18 cellular contexts compared by ENCODE assay signal in the genomic region with DNA sequence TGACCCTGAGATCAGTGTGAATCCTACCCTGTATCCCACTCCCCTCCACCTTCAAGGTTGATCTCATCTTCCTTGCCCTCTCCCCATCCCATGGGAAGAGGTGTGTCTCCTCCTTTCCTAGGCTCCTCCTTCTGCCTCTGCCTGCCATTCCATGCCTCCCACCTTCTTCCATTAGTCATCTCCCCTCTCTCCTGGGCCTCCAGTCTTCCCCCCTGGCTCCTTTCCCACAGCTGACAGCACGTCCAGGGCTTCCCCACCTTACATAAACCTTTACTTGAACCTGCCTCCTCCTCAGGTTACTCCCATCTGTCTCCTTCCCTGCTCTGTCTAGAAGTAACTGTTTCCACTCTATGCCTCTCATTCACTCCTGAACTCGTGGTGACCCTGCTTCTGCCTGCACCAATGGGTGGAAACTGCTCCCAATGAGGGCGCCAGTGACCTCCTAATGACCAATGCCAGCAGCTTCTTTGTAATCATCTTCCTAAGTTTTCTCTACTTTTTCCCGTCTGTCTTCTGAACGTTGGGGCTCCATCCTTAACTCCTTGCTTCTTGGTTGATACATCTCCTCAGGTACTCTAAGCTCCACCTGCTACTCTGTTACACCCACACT.
DNase-seq lines count a peak whose midpoint lies in the region; ATAC-seq, FAIRE-seq and TF ChIP-seq lines count a peak whose summit lies in the region.
"Had no signal": no experiment of that assay in that cellular context is flagged by ENCODE, and none has a peak within 500 bp of the region (broad histone marks: within the 10 kb centered on the region; RNA-seq: fewer than 3 reads in every experiment).

No MANE protein-coding gene starts in this region.

- WGBS in H9 (ENCODE audit: extremely low coverage, insufficient read length, low lambda C conversion rate) = no CpG with 5 or more reads among the region's 5 CpGs

- no peaks in the 10 kb centered on the region for H3K9me3 Mint-ChIP-seq in H9
- no peaks in the 10 kb centered on the region for H3K9me3 Mint-ChIP-seq in activated CD4-positive, alpha-beta T cell treated with anti-CD3 and anti-CD28 coated beads for 36 hours (ENCODE audit: low read depth)
- H3K9me3 Mint-ChIP-seq: activated B cell treated with CpG ODN at 0.5 μM for 24 hours; activated naive CD4-positive, alpha-beta T cell treated with anti-CD3 and anti-CD28 coated beads, Interleukin-2, amount 10 ng/mL, durations not matched to agents 7 days and 5 days had no signal

- H3K27me3 Mint-ChIP-seq in H9 (ENCODE audit: low read depth) = peaks cover 2% of the 10 kb centered on the region; the same call in 1 of the 2 replicates
- peaks cover 17% of the 10 kb centered on the region for H3K27me3 Mint-ChIP-seq in activated CD4-positive, alpha-beta T cell treated with anti-CD3 and anti-CD28 coated beads for 36 hours

- no peak overlapping the region for H3K27ac Mint-ChIP-seq in H9
- H3K27ac Mint-ChIP-seq in activated CD4-positive, alpha-beta T cell treated with anti-CD3 and anti-CD28 coated beads for 36 hours = no peak overlapping the region
- H3K27ac Mint-ChIP-seq: activated B cell treated with CpG ODN at 0.5 μM for 24 hours; activated CD8-positive, alpha-beta memory T cell treated with anti-CD3 and anti-CD28 coated beads, Interleukin-2, amount 10 ng/mL, durations not matched to agents 7 days and 5 days; activated naive CD4-positive, alpha-beta T cell treated with anti-CD3 and anti-CD28 coated beads, Interleukin-2, amount 10 ng/mL, durations not matched to agents 7 days and 5 days; B cell had no signal

- TF ChIP-seq CTCF in H9 (conservative IDR thresholded peaks at IDR 0.05) (peak; percentile 48), fibroblast of lung (conservative IDR thresholded peaks at IDR 0.05 in 1 of 2, IDR thresholded peaks at IDR 0.05 in 1 of 2; ENCODE audit: low read depth in 1 of 2, low read length in 2 of 2) (no peak), omental fat pad (IDR thresholded peaks at IDR 0.05) (no peak)

- H3K23me2 ChIP-seq in H9 (ENCODE audit: insufficient read length, low read depth, low read length, poor library complexity, severe bottlenecking) = no peaks in the 10 kb centered on the region

- CTCF ChIA-PET in activated CD4-positive, alpha-beta T cell treated with anti-CD3 and anti-CD28 coated beads for 36 hours (lab: Charles Lee) = no interaction called here

- H3K23ac ChIP-seq in H9 (ENCODE audit: insufficient read length, low read depth, low read length) = no peak overlapping the region

- H2AFZ ChIP-seq in H9 (ENCODE audit: low read length) (no peak overlapping the region), fibroblast of lung (ENCODE audit: low read length) (no peak overlapping the region)

- H3K4me2 ChIP-seq in H9 (ENCODE audit: insufficient read depth, insufficient read length, low read length) = no peak overlapping the region
- H3K4me2 ChIP-seq in fibroblast of lung (ENCODE audit: extremely low read depth, insufficient read depth, low read length) = peak overlapping the region; percentile 69

- no peak overlapping the region for H4K91ac ChIP-seq in H9 (ENCODE audit: insufficient read length, low read depth, low read length)

- peaks cover 0 to 7% of the 10 kb centered on the region in 2 experiments; a peak in 3 of 4 replicates for H3K4me1 Mint-ChIP-seq in H9
- H3K4me1 Mint-ChIP-seq in activated CD4-positive, alpha-beta T cell treated with anti-CD3 and anti-CD28 coated beads for 36 hours = no peaks in the 10 kb centered on the region
- H3K4me1 Mint-ChIP-seq: activated B cell treated with CpG ODN at 0.5 μM for 24 hours; activated CD8-positive, alpha-beta memory T cell treated with anti-CD3 and anti-CD28 coated beads, Interleukin-2, amount 10 ng/mL, durations not matched to agents 7 days and 5 days; activated naive CD4-positive, alpha-beta T cell treated with anti-CD3 and anti-CD28 coated beads, Interleukin-2, amount 10 ng/mL, durations not matched to agents 7 days and 5 days; B cell had no signal

- H3K4me3 Mint-ChIP-seq in H9 = no peak overlapping the region
- no peak overlapping the region for H3K4me3 Mint-ChIP-seq in activated CD4-positive, alpha-beta T cell treated with anti-CD3 and anti-CD28 coated beads for 36 hours
- H3K4me3 Mint-ChIP-seq: activated B cell treated with CpG ODN at 0.5 μM for 24 hours; activated CD8-positive, alpha-beta memory T cell treated with anti-CD3 and anti-CD28 coated beads, Interleukin-2, amount 10 ng/mL, durations not matched to agents 7 days and 5 days; activated naive CD4-positive, alpha-beta T cell treated with anti-CD3 and anti-CD28 coated beads, Interleukin-2, amount 10 ng/mL, durations not matched to agents 7 days and 5 days; B cell had no signal

- H4K20me1 ChIP-seq in H9 (ENCODE audit: control insufficient read depth, insufficient read depth, insufficient read length) (no peaks in the 10 kb centered on the region), fibroblast of lung (ENCODE audit: control insufficient read depth, extremely low read depth, insufficient read depth, low read length) (no peaks in the 10 kb centered on the region)

- no peak overlapping the region for H4K5ac ChIP-seq in H9 (ENCODE audit: insufficient read length, low read depth, low read length)

- no peak overlapping the region for H3K14ac ChIP-seq in H9 (ENCODE audit: insufficient read depth, low read length)

- H3K4ac ChIP-seq in H9 (ENCODE audit: low read depth, low read length) = no peak overlapping the region

- no peak overlapping the region for H2BK12ac ChIP-seq in H9 (ENCODE audit: insufficient read length, low read depth, low read length)

- no peaks in the 10 kb centered on the region for H3K4me1 ChIP-seq in H9 (ENCODE audit: insufficient read depth, low read length)
- peaks cover 14% of the 10 kb centered on the region for H3K4me1 ChIP-seq in fibroblast of lung (ENCODE audit: control insufficient read depth, extremely low read depth, insufficient read depth, low read length)

- no peak overlapping the region for H3K18ac ChIP-seq in H9 (ENCODE audit: insufficient read length, low read depth, low read length)

- no peak overlapping the region for H2BK20ac ChIP-seq in H9 (ENCODE audit: low read depth, low read length, poor library complexity, severe bottlenecking)

- H3K27me3 ChIP-seq in H9 (ENCODE audit: insufficient read depth, low read length) (no peaks in the 10 kb centered on the region), fibroblast of lung (ENCODE audit: control insufficient read depth, insufficient read depth, low read length) (no peaks in the 10 kb centered on the region)

- no peak overlapping the region for H4K8ac ChIP-seq in H9 (replicated peaks; ENCODE audit: insufficient read length, low read depth, low read length)

- no peaks in the 10 kb centered on the region for H3K36me3 Mint-ChIP-seq in H9 (ENCODE audit: insufficient read depth in 1 of 3, low read depth in 3 of 3)
- no peaks in the 10 kb centered on the region for H3K36me3 Mint-ChIP-seq in activated CD4-positive, alpha-beta T cell treated with anti-CD3 and anti-CD28 coated beads for 36 hours (ENCODE audit: low read depth)
- H3K36me3 Mint-ChIP-seq: activated CD8-positive, alpha-beta memory T cell treated with anti-CD3 and anti-CD28 coated beads, Interleukin-2, amount 10 ng/mL, durations not matched to agents 7 days and 5 days; activated naive CD4-positive, alpha-beta T cell treated with anti-CD3 and anti-CD28 coated beads, Interleukin-2, amount 10 ng/mL, durations not matched to agents 7 days and 5 days had no signal

- intact Hi-C loops in activated CD4-positive, alpha-beta T cell treated with anti-CD3 and anti-CD28 coated beads for 36 hours (cut with DNase I, micrococcal nuclease) = no loop called here

- H3K9ac ChIP-seq in H9 (ENCODE audit: extremely low read depth, insufficient read length, low read length) = no peak overlapping the region
- no peak overlapping the region for H3K9ac ChIP-seq in fibroblast of lung (ENCODE audit: insufficient read depth, low read length)

- H3K9me3 ChIP-seq in H9 (ENCODE audit: control insufficient read depth, low read depth, low read length) = no peaks in the 10 kb centered on the region
- no peaks in the 10 kb centered on the region for H3K9me3 ChIP-seq in fibroblast of lung (ENCODE audit: control insufficient read depth, insufficient read depth, low read depth, low read length)

- H3K79me2 ChIP-seq in H9 (ENCODE audit: insufficient read depth, low read length) (no peaks in the 10 kb centered on the region), fibroblast of lung (ENCODE audit: control insufficient read depth, insufficient read depth, low read length) (no peaks in the 10 kb centered on the region)

- H2BK5ac ChIP-seq in H9 (ENCODE audit: insufficient read length, low read length) = no peak overlapping the region

- no peak overlapping the region for H2BK15ac ChIP-seq in H9 (ENCODE audit: low read depth, low read length)

- no peak overlapping the region for H3K4me3 ChIP-seq in fibroblast of lung (replicated peaks in 1 of 4; ENCODE audit: control extremely low read depth in 1 of 4, insufficient read depth in 1 of 4, low read depth in 3 of 4, low read length in 4 of 4)

- no peak overlapping the region for H3K27ac ChIP-seq in H9 (ENCODE audit: insufficient read length, low read depth, low read length)
- peak overlapping the region; percentile 66 for H3K27ac ChIP-seq in fibroblast of lung (ENCODE audit: insufficient read depth, low read length)

- POLR2A ChIA-PET in activated CD4-positive, alpha-beta T cell treated with anti-CD3 and anti-CD28 coated beads for 36 hours (lab: Charles Lee) = no interaction called here

- no peaks in the 10 kb centered on the region for H3K79me1 ChIP-seq in H9 (ENCODE audit: insufficient read depth, low read depth, low read length, poor library complexity, severe bottlenecking)

- no peaks in the 10 kb centered on the region for H3K36me3 ChIP-seq in fibroblast of lung (ENCODE audit: control insufficient read depth, insufficient read depth, low read length)

- DNase-seq in H9 (no peak), RCC 7860 (ENCODE audit: low spot score) (peak; percentile 6), fibroblast of lung (ENCODE audit: low read depth in 2 of 2) (peak in 1 of 2 donors; percentile 39), omental fat pad (ENCODE audit: low spot score) (no peak), hepatic stellate cell (ENCODE audit: low spot score) (no peak), NCI-H1694 treated with DMSO at 0.1 percent for 48 hours (lab: John Stamatoyannopoulos, UW) (no peak)
- DNase-seq in activated T-cell treated with anti-CD3 and anti-CD28 coated beads, Interleukin-2, amount 50 U/mL, for 48 hours = no peak
- DNase-seq in activated CD4-positive, alpha-beta T cell treated with anti-CD3 and anti-CD28 coated beads for 36 hours = no peak
- DNase-seq: activated B cell treated with CpG ODN at 0.5 μM for 24 hours; activated CD8-positive, alpha-beta memory T cell treated with anti-CD3 and anti-CD28 coated beads, Interleukin-2, amount 10 ng/mL, durations not matched to agents 7 days and 5 days; activated naive CD4-positive, alpha-beta T cell treated with anti-CD3 and anti-CD28 coated beads, Interleukin-2, amount 10 ng/mL, durations not matched to agents 7 days and 5 days; DND-41; effector CD8-positive, alpha-beta T cell; glutamatergic neuron; kidney; MM.1S; stimulated activated CD4-positive, alpha-beta T cell treated with anti-CD3 and anti-CD28 coated beads, Interleukin-2, amount 100 ng/mL, for 24 hours had no signal

- peak; percentile 72 for ATAC-seq in omental fat pad (ENCODE audit: low FRiP score)
- no peak for ATAC-seq in activated CD4-positive, alpha-beta T cell treated with anti-CD3 and anti-CD28 coated beads for 36 hours
- ATAC-seq: activated CD8-positive, alpha-beta memory T cell treated with anti-CD3 and anti-CD28 coated beads, Interleukin-2, amount 10 ng/mL, durations not matched to agents 7 days and 5 days had no signal

- no peak for FAIRE-seq in RCC 7860 (lab: Jason Lieb, UNC)
- FAIRE-seq: kidney had no signal

- no peak overlapping the region for H3T11ph ChIP-seq in H9 (ENCODE audit: low read length)

- no peak overlapping the region for H2BK120ac ChIP-seq in H9 (ENCODE audit: low read depth, low read length, poor library complexity, severe bottlenecking)

- no peak overlapping the region for H3K56ac ChIP-seq in H9 (ENCODE audit: insufficient read length, low read depth, low read length)

- no peak overlapping the region for H2AK5ac ChIP-seq in H9 (ENCODE audit: insufficient read length, low read length)
